ENCODE assay signal across 24 cellular contexts in genomic region chr5:139836469-139837208, GRCh38. TPM values are rescaled to one million over a fixed set of nuclear protein-coding genes. Genes with fewer than 3 reads are reported as not detected.
DNase-seq lines count a peak whose midpoint lies in the region; ATAC-seq, FAIRE-seq and TF ChIP-seq lines count a peak whose summit lies in the region.
"Had no signal": no experiment of that assay in that cellular context is flagged by ENCODE, and none has a peak within 500 bp of the region (broad histone marks: within the 10 kb centered on the region; RNA-seq: fewer than 3 reads in every experiment).

No MANE protein-coding gene starts in this region.

- H3K27me3 ChIP-seq in GM12878 (replicated peaks in 1 of 2; ENCODE audit: control insufficient read depth in 2 of 2, insufficient read depth in 2 of 2, low read length in 1 of 2) (no peaks in the 10 kb centered on the region; a peak in 1 of 4 replicates), MM.1S (replicated peaks; ENCODE audit: insufficient read depth, low read length) (peaks cover 18% of the 10 kb centered on the region)

- H3K9me2 ChIP-seq in MM.1S (replicated peaks; ENCODE audit: insufficient read depth, low read length): no peaks in the 10 kb centered on the region
- H3K9me2 ChIP-seq: SK-N-SH had no signal

- BruUV-seq in GM12878 (replicated peaks; lab: Mats Ljungman, UMichigan): no TSS peak

- WGBS in GM12878 (ENCODE audit: insufficient coverage, insufficient replicate concordance, low lambda C conversion rate, missing lambda C conversion rate): 54% methylated on average over 22 of the region's 22 CpGs

- TF ChIP-seq POLR2A in GM12878 (IDR thresholded peaks at IDR 0.05; ENCODE audit: low read depth, low read length): no peak

- CTCF ChIA-PET in GM12878 (lab: Yijun Ruan, JAX): interaction anchor here (1.2 kb wide), 1 partner anchor 49 kb away, joined by 3 read pairs; no protein-coding TSS in a partner anchor

- peaks cover 11% of the 10 kb centered on the region for H3K27me3 Mint-ChIP-seq in activated naive CD8-positive, alpha-beta T cell treated with anti-CD3 and anti-CD28 coated beads, Interleukin-2, amount 10 ng/mL, durations not matched to agents 7 days and 5 days
- H3K27me3 Mint-ChIP-seq in activated naive CD8-positive, alpha-beta T cell treated with anti-CD3 and anti-CD28 coated beads for 36 hours: peaks cover 6% of the 10 kb centered on the region

- H3K4me2 ChIP-seq in GM12878 (ENCODE audit: control insufficient read depth, insufficient read depth) (no peak overlapping the region), MM.1S (ENCODE audit: low read depth, low read length) (no peak overlapping the region)
- H3K4me2 ChIP-seq: SK-N-SH had no signal

- FAIRE-seq in GM12878 (lab: Jason Lieb, UNC): no peak
- no peak for FAIRE-seq in kidney (lab: Jason Lieb, UNC)
- FAIRE-seq: D721Med, GM18507, H54 had no signal

- TF ChIP-seq RAD21 in GM12878 (IDR thresholded peaks at IDR 0.05; ENCODE audit: insufficient read depth, low read depth, low read length): no peak

- H3F3A ChIP-seq in MM.1S (ENCODE audit: insufficient read depth, low read length): no peaks in the 10 kb centered on the region

- no peaks in the 10 kb centered on the region for H3K9me3 Mint-ChIP-seq in activated naive CD8-positive, alpha-beta T cell treated with anti-CD3 and anti-CD28 coated beads, Interleukin-2, amount 10 ng/mL, durations not matched to agents 7 days and 5 days
- H3K9me3 Mint-ChIP-seq in activated naive CD8-positive, alpha-beta T cell treated with anti-CD3 and anti-CD28 coated beads for 36 hours: no peaks in the 10 kb centered on the region
- H3K9me3 Mint-ChIP-seq: CD4-positive, alpha-beta T cell; IgD-negative memory B cell had no signal

- H3K36me3 ChIP-seq in GM12878 (ENCODE audit: control insufficient read depth in 2 of 2, insufficient read depth in 2 of 2, low read length in 1 of 2) (no peaks in the 10 kb centered on the region), kidney (ENCODE audit: control insufficient read depth in 1 of 2, insufficient read depth in 2 of 2, low read length in 2 of 2) (no peaks in the 10 kb centered on the region), MM.1S (replicated peaks; ENCODE audit: insufficient read depth, low read length) (no peaks in the 10 kb centered on the region)
- H3K36me3 ChIP-seq: BE2C had no signal

- POLR2A ChIA-PET in activated naive CD8-positive, alpha-beta T cell treated with anti-CD3 and anti-CD28 coated beads, Interleukin-2, amount 10 ng/mL, durations not matched to agents 7 days and 5 days (lab: Charles Lee): no interaction called here
- POLR2A ChIA-PET in GM12878 (lab: Charles Lee): no interaction called here

- H3K27ac Mint-ChIP-seq in activated naive CD8-positive, alpha-beta T cell treated with anti-CD3 and anti-CD28 coated beads, Interleukin-2, amount 10 ng/mL, durations not matched to agents 7 days and 5 days: no peak overlapping the region
- no peak overlapping the region for H3K27ac Mint-ChIP-seq in activated naive CD8-positive, alpha-beta T cell treated with anti-CD3 and anti-CD28 coated beads for 36 hours
- H3K27ac Mint-ChIP-seq: CD4-positive, alpha-beta T cell had no signal

- H3K36me3 Mint-ChIP-seq in activated naive CD8-positive, alpha-beta T cell treated with anti-CD3 and anti-CD28 coated beads, Interleukin-2, amount 10 ng/mL, durations not matched to agents 7 days and 5 days: no peaks in the 10 kb centered on the region
- no peaks in the 10 kb centered on the region for H3K36me3 Mint-ChIP-seq in activated naive CD8-positive, alpha-beta T cell treated with anti-CD3 and anti-CD28 coated beads for 36 hours

- H4K20me1 ChIP-seq in GM12878 (ENCODE audit: control insufficient read depth, insufficient read depth): no peaks in the 10 kb centered on the region
- H4K20me1 ChIP-seq in MM.1S (ENCODE audit: insufficient read depth, low read length): no peaks in the 10 kb centered on the region

- peak; percentile 9 for DNase-seq in activated naive CD8-positive, alpha-beta T cell treated with anti-CD3 and anti-CD28 coated beads, Interleukin-2, amount 10 ng/mL, durations not matched to agents 7 days and 5 days
- no peak for DNase-seq in activated naive CD8-positive, alpha-beta T cell treated with anti-CD3 and anti-CD28 coated beads for 36 hours
- DNase-seq in GM12878 (ENCODE audit: low read depth, low spot score) (no peak), kidney (peak; percentile 48), posterior vena cava (ENCODE audit: low spot score) (peak; percentile 67), MM.1S (no peak), CD1c-positive myeloid dendritic cell (ENCODE audit: extremely low spot score) (no peak), NOMO-1 (lab: John Stamatoyannopoulos, UW; ENCODE audit: unreplicated experiment in 2 of 2) (no peak)
- DNase-seq: 8988T; ACHN; BE2C; CD4-positive, alpha-beta T cell; NCI-H1092; NCI-H1417 treated with DMSO at 0.1 percent for 48 hours; NCI-H1694 treated with DMSO at 0.1 percent for 48 hours; NCI-H2081; NCI-H2227 treated with DMSO at 0.1 percent for 48 hours; NCI-H526 treated with DMSO at 0.1 percent for 48 hours; SK-N-SH had no signal

- SMC1A ChIA-PET in GM12878 (lab: Charles Lee; ENCODE audit: uncharacterized antibody, unreplicated experiment): no interaction called here

- H3K4me1 ChIP-seq in GM12878 (ENCODE audit: control insufficient read depth, insufficient read depth, low read length) (no peaks in the 10 kb centered on the region), kidney (ENCODE audit: control insufficient read depth in 1 of 2, insufficient read depth in 1 of 2, low read depth in 1 of 2, low read length in 2 of 2) (no peaks in the 10 kb centered on the region), MM.1S (ENCODE audit: low read length) (no peaks in the 10 kb centered on the region)
- H3K4me1 ChIP-seq: BE2C had no signal

- H3K4me3 ChIP-seq in GM12878 (no peak overlapping the region), kidney (ENCODE audit: low read length in 2 of 2) (no peak overlapping the region), MM.1S (ENCODE audit: low read length) (no peak overlapping the region)

- intact Hi-C loops in GM12878 (cut with micrococcal nuclease; ENCODE audit: unreplicated experiment) (no loop called here), kidney (cut with DNase I) (no loop called here), posterior vena cava (cut with DNase I) (no loop called here)

- RAD21 ChIA-PET in GM12878 (lab: Charles Lee; ENCODE audit: unreplicated experiment): no interaction called here

- in situ Hi-C loops in GM12878 (cut with MboI): no loop called here

- no peaks in the 10 kb centered on the region for H3K79me2 ChIP-seq in GM12878 (ENCODE audit: control insufficient read depth, insufficient read depth, low read length)
- H3K79me2 ChIP-seq in MM.1S (ENCODE audit: low read length): no peaks in the 10 kb centered on the region

- no peak overlapping the region for H3K9ac ChIP-seq in GM12878 (ENCODE audit: control insufficient read depth, insufficient read depth, low read length)
- H3K9ac ChIP-seq in kidney (ENCODE audit: low read length in 2 of 2): no peak overlapping the region
- no peak overlapping the region for H3K9ac ChIP-seq in MM.1S (ENCODE audit: low read length)
- H3K9ac ChIP-seq: SK-N-SH had no signal

- TF ChIP-seq EP300 in GM12878 (IDR thresholded peaks at IDR 0.05; ENCODE audit: borderline replicate concordance in 1 of 2, control insufficient read depth in 1 of 2, low read depth in 2 of 2, low read length in 2 of 2): no peak

- H3K9me3 ChIP-seq in GM12878 (replicated peaks; ENCODE audit: control insufficient read depth, insufficient read depth, low read length) (no peaks in the 10 kb centered on the region), kidney (ENCODE audit: control insufficient read depth in 1 of 2, low read length in 2 of 2) (no peaks in the 10 kb centered on the region), MM.1S (replicated peaks; ENCODE audit: insufficient read depth, low read length) (no peaks in the 10 kb centered on the region)
- H3K9me3 ChIP-seq: BE2C, SK-N-SH had no signal

- no peak for ATAC-seq in activated naive CD8-positive, alpha-beta T cell treated with anti-CD3 and anti-CD28 coated beads, Interleukin-2, amount 10 ng/mL, durations not matched to agents 7 days and 5 days (ENCODE audit: low read depth)
- ATAC-seq in GM12878: no peak
- ATAC-seq: Panc1 had no signal

- H2AFZ ChIP-seq in GM12878 (ENCODE audit: control insufficient read depth, low read depth, low read length) (no peak overlapping the region), MM.1S (ENCODE audit: low read length) (no peak overlapping the region)

- TF ChIP-seq CTCF in GM12878 (IDR thresholded peaks at IDR 0.05 in 2 of 3, conservative IDR thresholded peaks at IDR 0.05 in 1 of 3; ENCODE audit: control insufficient read depth in 2 of 3, extremely low read depth in 1 of 3, insufficient read depth in 1 of 3, low read depth in 3 of 3, low read length in 3 of 3): no peak
- no peak for TF ChIP-seq CTCF in kidney (IDR thresholded peaks at IDR 0.05; ENCODE audit: borderline replicate concordance, extremely low read depth, insufficient read depth)
- TF ChIP-seq CTCF in MM.1S (IDR thresholded peaks at IDR 0.05; ENCODE audit: low read length): no peak

- H3K4me1 Mint-ChIP-seq in activated naive CD8-positive, alpha-beta T cell treated with anti-CD3 and anti-CD28 coated beads, Interleukin-2, amount 10 ng/mL, durations not matched to agents 7 days and 5 days: no peaks in the 10 kb centered on the region
- H3K4me1 Mint-ChIP-seq in activated naive CD8-positive, alpha-beta T cell treated with anti-CD3 and anti-CD28 coated beads for 36 hours: no peaks in the 10 kb centered on the region
- H3K4me1 Mint-ChIP-seq: IgD-negative memory B cell had no signal

- H3K27ac ChIP-seq in GM12878 (ENCODE audit: control insufficient read depth, insufficient read depth): no peak overlapping the region
- no peak overlapping the region for H3K27ac ChIP-seq in kidney (ENCODE audit: low read depth in 2 of 2, low read length in 2 of 2)
- H3K27ac ChIP-seq in MM.1S (ENCODE audit: low read length): no peak overlapping the region

- H3K4me3 Mint-ChIP-seq in activated naive CD8-positive, alpha-beta T cell treated with anti-CD3 and anti-CD28 coated beads, Interleukin-2, amount 10 ng/mL, durations not matched to agents 7 days and 5 days: no peak overlapping the region
- no peak overlapping the region for H3K4me3 Mint-ChIP-seq in activated naive CD8-positive, alpha-beta T cell treated with anti-CD3 and anti-CD28 coated beads for 36 hours
- H3K4me3 Mint-ChIP-seq: CD4-positive, alpha-beta T cell; IgD-negative memory B cell had no signal

RNA-seq across cellular contexts. Expression of gene PSD2, which starts 41.0 kb away (rescaled TPM):
- total RNA-seq in activated naive CD8-positive, alpha-beta T cell treated with anti-CD3 and anti-CD28 coated beads, Interleukin-2, amount 10 ng/mL, durations not matched to agents 7 days and 5 days: under 1 TPM; 0.08 to 0.09 TPM
- total RNA-seq in activated naive CD8-positive, alpha-beta T cell treated with anti-CD3 and anti-CD28 coated beads for 36 hours: not detected
- total RNA-seq in GM12878 (2013; cell fraction: nucleolus; rRNA removed): 0.12 and 0.23 TPM in 2 replicates
- 0.11 TPM in 1 of 2 replicates, not detected in the other for total RNA-seq in GM12878 (2014; rRNA removed)
- not detected in 2 replicates for total RNA-seq in GM12878 (2014; rRNA removed; fragmentation: Illumina TruSeq; extraction: Trizol)
- total RNA-seq in GM12878 (2021): not detected in 2 replicates
- 0.05 TPM for polyA plus RNA-seq in GM12878 (2011; ENCODE audit: low read depth)
- polyA plus RNA-seq in GM12878 (2011; rRNA removed): 0.04 and 0.07 TPM in 2 replicates
- 0.04 and 0.07 TPM in 2 replicates for polyA plus RNA-seq in GM12878 (2011; cell fraction: cytosol; rRNA removed)
- 0.28 and 0.40 TPM in 2 replicates for polyA plus RNA-seq in GM12878 (2011; cell fraction: nucleus; rRNA removed)
- 0.04 and 0.15 TPM in 2 replicates for polyA plus RNA-seq in GM12878 (2012)
- polyA plus RNA-seq in GM12878 (2014; fragmentation: Illumina TruSeq; extraction: Trizol): 0.03 and 0.05 TPM in 2 replicates
- under 1 TPM in 1 of 2 experiments, not detected in 1; 0.02 TPM for polyA plus RNA-seq in GM12878 (2014; fragmentation: Nextera tagmentation; extraction: Ambion mirVana)
- polyA plus RNA-seq in GM12878 (2014; rRNA removed): 0.03 TPM in 1 of 2 replicates, not detected in the other
- under 1 TPM in 1 of 2 experiments, not detected in 1; 0.14 TPM for polyA plus RNA-seq in GM12878 (2016; fragmentation: Nextera tagmentation; extraction: Ambion mirVana)
- polyA minus RNA-seq in GM12878 (2011; rRNA and poly(A)+ RNA removed): 0.10 TPM in 1 of 2 replicates, not detected in the other
- not detected in 2 replicates for polyA minus RNA-seq in GM12878 (2011; cell fraction: cytosol; rRNA and poly(A)+ RNA removed)
- polyA minus RNA-seq in GM12878 (2011; cell fraction: nucleus; rRNA and poly(A)+ RNA removed): not detected in 2 replicates
- 0.13 TPM for total RNA-seq in kidney
- 0.09 TPM for polyA plus RNA-seq in kidney (ENCODE audit: insufficient read depth, low read depth, low replicate concordance)
- under 1 TPM; 0.14 TPM for total RNA-seq in posterior vena cava
- polyA plus RNA-seq: IgD-negative memory B cell had no signal

Comparison
In these comparisons a context has a peak if more than half of its experiments do, and no peak if none do; other contexts are left out.
1. DNase-seq: peak in activated naive CD8-positive, alpha-beta T cell treated with anti-CD3 and anti-CD28 coated beads, Interleukin-2, amount 10 ng/mL, durations not matched to agents 7 days and 5 days (single experiment), kidney (single experiment) and posterior vena cava (single experiment); none in activated naive CD8-positive, alpha-beta T cell treated with anti-CD3 and anti-CD28 coated beads for 36 hours (single experiment), GM12878 (single experiment), MM.1S (single experiment), CD1c-positive myeloid dendritic cell (single experiment) and NOMO-1 (0 of 2).